In genomic region chr2:10158681-10159080, GRCh38 we compare ENCODE assay signal across 22 cellular contexts. TPM values are rescaled to one million over a fixed set of nuclear protein-coding genes. Genes with fewer than 3 reads are reported as not detected.
"Had no signal": no experiment of that assay in that cellular context is flagged by ENCODE, and none has a peak within 500 bp of the region (broad histone marks: within the 10 kb centered on the region; RNA-seq: fewer than 3 reads in every experiment).

No MANE protein-coding gene starts in this region.

- H3K27ac ChIP-seq: adrenal gland, ascending aorta, brain microvascular endothelial cell, epithelial cell of prostate, heart left ventricle, parathyroid adenoma, SJCRH30, upper lobe of left lung had no signal

- ATAC-seq: activated T-cell treated with anti-CD3 and anti-CD28 coated beads, Interleukin-2, amount 50 U/mL, for 72 hours; heart left ventricle; left colon; natural killer cell treated with Interleukin-12 subunit alpha and Interleukin-12 subunit beta and Interleukin-15 and Interleukin-18, amount 100 ng/mL, for 72 hours; sciatic nerve; stimulated activated naive CD8-positive, alpha-beta T cell treated with anti-CD3 and anti-CD28 coated beads, Interleukin-15, Interleukin-2, amounts not matched to agents 100 U/mL and 50 U/mL, for 24 hours; T-cell had no signal

- H3K4me3 Mint-ChIP-seq: activated naive CD4-positive, alpha-beta T cell treated with anti-CD3 and anti-CD28 coated beads, Interleukin-2, amount 50 U/mL, for 24 hours; activated T-cell treated with anti-CD3 and anti-CD28 coated beads, Interleukin-2, amount 50 U/mL, for 72 hours; memory B cell; natural killer cell treated with Interleukin-12 subunit alpha and Interleukin-12 subunit beta and Interleukin-15 and Interleukin-18, amount 100 ng/mL, for 72 hours; T-cell had no signal

- H3K9me3 ChIP-seq: adrenal gland, ascending aorta, heart left ventricle, SJCRH30, upper lobe of left lung had no signal

- H3K27me3 ChIP-seq: adrenal gland, ascending aorta, brain microvascular endothelial cell, heart left ventricle, SJCRH30, upper lobe of left lung had no signal

- H3K36me3 ChIP-seq: adrenal gland, ascending aorta, brain microvascular endothelial cell, heart left ventricle, upper lobe of left lung had no signal

- H3K4me1 ChIP-seq: adrenal gland, ascending aorta, parathyroid adenoma, SJCRH30, upper lobe of left lung had no signal

- H3K36me3 Mint-ChIP-seq: activated naive CD4-positive, alpha-beta T cell treated with anti-CD3 and anti-CD28 coated beads, Interleukin-2, amount 50 U/mL, for 24 hours; memory B cell; natural killer cell treated with Interleukin-12 subunit alpha and Interleukin-12 subunit beta and Interleukin-15 and Interleukin-18, amount 100 ng/mL, for 72 hours; T-cell had no signal

- DNase-seq: activated gamma-delta T cell treated with Interleukin-2 at 50 U/mL for 16 hours; activated T-cell treated with anti-CD3 and anti-CD28 coated beads, Interleukin-2, amount 50 U/mL, for 72 hours; adrenal gland; brain microvascular endothelial cell; caudate nucleus; dermis blood vessel endothelial cell; heart left ventricle; left colon; nucleus accumbens; SJCRH30; small intestine; stimulated activated CD4-positive, alpha-beta T cell treated with anti-CD3 and anti-CD28 coated beads, Interleukin-15, amount 100 ng/mL, for 24 hours; stimulated activated naive CD8-positive, alpha-beta T cell treated with anti-CD3 and anti-CD28 coated beads, Interleukin-15, Interleukin-2, amounts not matched to agents 100 U/mL and 50 U/mL, for 24 hours; T-cell; upper lobe of left lung had no signal

- H3K27ac Mint-ChIP-seq: activated naive CD4-positive, alpha-beta T cell treated with anti-CD3 and anti-CD28 coated beads, Interleukin-2, amount 50 U/mL, for 24 hours; activated T-cell treated with anti-CD3 and anti-CD28 coated beads, Interleukin-2, amount 50 U/mL, for 72 hours; memory B cell; natural killer cell treated with Interleukin-12 subunit alpha and Interleukin-12 subunit beta and Interleukin-15 and Interleukin-18, amount 100 ng/mL, for 72 hours; T-cell had no signal

- H3K9me3 Mint-ChIP-seq: activated naive CD4-positive, alpha-beta T cell treated with anti-CD3 and anti-CD28 coated beads, Interleukin-2, amount 50 U/mL, for 24 hours; activated T-cell treated with anti-CD3 and anti-CD28 coated beads, Interleukin-2, amount 50 U/mL, for 72 hours; memory B cell; natural killer cell treated with Interleukin-12 subunit alpha and Interleukin-12 subunit beta and Interleukin-15 and Interleukin-18, amount 100 ng/mL, for 72 hours; T-cell had no signal

- H3K27me3 Mint-ChIP-seq: activated naive CD4-positive, alpha-beta T cell treated with anti-CD3 and anti-CD28 coated beads, Interleukin-2, amount 50 U/mL, for 24 hours; memory B cell; natural killer cell treated with Interleukin-12 subunit alpha and Interleukin-12 subunit beta and Interleukin-15 and Interleukin-18, amount 100 ng/mL, for 72 hours; T-cell had no signal

- H3K9ac ChIP-seq: parathyroid adenoma had no signal

- H3K4me3 ChIP-seq: adrenal gland, ascending aorta, heart left ventricle, SJCRH30, upper lobe of left lung had no signal

RNA-seq across cellular contexts. Expression of gene RRM2, which starts 36.1 kb away (rescaled TPM):
- total RNA-seq: ascending aorta had no signal
